In the genomic region with DNA sequence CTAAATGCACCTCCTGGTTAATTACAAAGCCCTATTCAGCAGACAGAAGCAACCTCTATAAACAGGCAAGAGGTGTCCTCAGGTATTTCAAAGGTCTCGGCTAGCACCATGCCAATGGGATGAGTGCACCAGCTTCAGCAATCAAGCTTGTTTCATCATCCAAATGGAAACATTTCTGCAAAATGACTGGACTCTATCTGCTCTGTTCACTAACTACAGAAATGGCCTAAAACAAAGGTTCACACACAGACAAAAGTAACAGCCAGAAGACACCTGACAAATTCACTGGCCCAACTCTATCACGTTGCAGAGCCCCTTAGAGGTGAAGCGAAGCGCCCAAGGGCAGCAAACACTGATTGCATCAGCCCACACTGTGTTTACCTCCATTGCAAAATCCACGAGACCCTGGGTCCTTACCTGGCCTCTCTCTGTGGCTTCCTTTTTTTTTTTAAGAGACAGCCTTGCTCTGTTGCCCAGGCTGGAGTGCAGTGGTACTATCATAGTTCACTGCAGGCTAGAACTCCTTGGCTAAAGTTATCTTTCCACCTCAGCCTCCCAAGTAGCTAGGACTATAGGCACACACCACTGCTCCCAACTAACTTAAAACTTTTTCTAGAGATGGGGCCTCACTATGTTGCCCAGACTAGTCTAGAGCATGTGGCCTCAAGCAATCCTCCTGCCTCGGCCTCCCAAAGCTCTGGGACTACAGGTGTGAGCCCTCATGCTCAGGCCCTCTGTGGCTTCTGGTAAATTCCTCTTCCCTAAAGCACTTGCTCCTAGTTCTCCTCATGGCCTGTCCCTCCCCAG, we compare ENCODE assay signal across 8 cellular contexts. TPM values are rescaled to one million over a fixed set of nuclear protein-coding genes. Genes with fewer than 3 reads are reported as not detected.
DNase-seq lines count a peak whose midpoint lies in the region; ATAC-seq and TF ChIP-seq lines count a peak whose summit lies in the region.

No MANE protein-coding gene starts in this region.

- peak overlapping the region; percentile 87 to 93 for H3K4me3 Mint-ChIP-seq in activated T-cell treated with anti-CD3 and anti-CD28 coated beads, Interleukin-2, amount 50 U/mL, for 72 hours
- no peak overlapping the region for H3K4me3 Mint-ChIP-seq in activated T-cell treated with anti-CD3 and anti-CD28 coated beads, Interleukin-2, amount 50 U/mL, for 4 hours

- H3K4me1 Mint-ChIP-seq in activated T-cell treated with anti-CD3 and anti-CD28 coated beads, Interleukin-2, amount 50 U/mL, for 72 hours (ENCODE audit: low read depth), result peaks cover 73% of the 10 kb centered on the region
- peaks cover 73% of the 10 kb centered on the region for H3K4me1 Mint-ChIP-seq in activated T-cell treated with anti-CD3 and anti-CD28 coated beads, Interleukin-2, amount 50 U/mL, for 4 hours (ENCODE audit: low read depth)

- 91% methylated on average over 6 of the region's 6 CpGs for WGBS in aorta, 2 donors

- H3K9me3 ChIP-seq in subcutaneous abdominal adipose tissue (ENCODE audit: control insufficient read depth in 5 of 5, low read length in 5 of 5) (no peaks in the 10 kb centered on the region), aorta (ENCODE audit: control insufficient read depth, low read length) (no peaks in the 10 kb centered on the region)

- peak overlapping the region in 2 of 5 donors; percentile 15 to 60 for H3K9ac ChIP-seq in subcutaneous abdominal adipose tissue (ENCODE audit: low read length in 5 of 5)

- no peak for TF ChIP-seq CTCF in RWPE1 (conservative IDR thresholded peaks at IDR 0.05; ENCODE audit: low read depth)

- intact Hi-C loops in aorta (cut with DNase I), result no loop called here

- peaks cover 28 to 66% (median 59%) of the 10 kb centered on the region in 5 donors for H3K4me1 ChIP-seq in subcutaneous abdominal adipose tissue (ENCODE audit: control insufficient read depth in 5 of 5, insufficient read depth in 5 of 5, low read length in 5 of 5)
- H3K4me1 ChIP-seq in aorta (ENCODE audit: control insufficient read depth in 1 of 2, insufficient read depth in 2 of 2, low read length in 2 of 2), result peaks cover 0 to 11% of the 10 kb centered on the region in 2 donors

- H3K27ac ChIP-seq in RWPE1, result peak overlapping the region; percentile 65
- H3K27ac ChIP-seq in epithelial cell of prostate, result peak overlapping the region; percentile 94
- peak overlapping the region; percentile 97 for H3K27ac ChIP-seq in subcutaneous abdominal adipose tissue (ENCODE audit: low read depth, low read length)
- no peak overlapping the region for H3K27ac ChIP-seq in aorta (ENCODE audit: low read depth in 1 of 2, low read length in 2 of 2)

- H3K36me3 Mint-ChIP-seq in activated T-cell treated with anti-CD3 and anti-CD28 coated beads, Interleukin-2, amount 50 U/mL, for 72 hours (ENCODE audit: insufficient read depth in 2 of 2), result no peaks in the 10 kb centered on the region
- no peaks in the 10 kb centered on the region for H3K36me3 Mint-ChIP-seq in activated T-cell treated with anti-CD3 and anti-CD28 coated beads, Interleukin-2, amount 50 U/mL, for 4 hours (ENCODE audit: insufficient read depth)

- no peaks in the 10 kb centered on the region for H3K9me3 Mint-ChIP-seq in activated T-cell treated with anti-CD3 and anti-CD28 coated beads, Interleukin-2, amount 50 U/mL, for 72 hours
- H3K9me3 Mint-ChIP-seq in activated T-cell treated with anti-CD3 and anti-CD28 coated beads, Interleukin-2, amount 50 U/mL, for 4 hours, result no peaks in the 10 kb centered on the region

- no peaks in the 10 kb centered on the region for H3K27me3 Mint-ChIP-seq in activated T-cell treated with anti-CD3 and anti-CD28 coated beads, Interleukin-2, amount 50 U/mL, for 72 hours (ENCODE audit: low read depth)
- H3K27me3 Mint-ChIP-seq in activated T-cell treated with anti-CD3 and anti-CD28 coated beads, Interleukin-2, amount 50 U/mL, for 4 hours (ENCODE audit: low read depth), result no peaks in the 10 kb centered on the region

- H3K27me3 ChIP-seq in subcutaneous abdominal adipose tissue (ENCODE audit: control insufficient read depth in 5 of 5, insufficient read depth in 4 of 5, low read length in 5 of 5) (no peaks in the 10 kb centered on the region), aorta (ENCODE audit: control insufficient read depth in 1 of 2, insufficient read depth in 2 of 2, low read length in 1 of 2) (no peaks in the 10 kb centered on the region)

- DNase-seq in activated T-cell treated with anti-CD3 and anti-CD28 coated beads, Interleukin-2, amount 50 U/mL, for 72 hours, result no peak
- no peak for DNase-seq in activated T-cell treated with anti-CD3 and anti-CD28 coated beads, Interleukin-2, amount 50 U/mL, for 4 hours
- no peak for DNase-seq in RWPE1 (ENCODE audit: low spot score)
- peak; percentile 18 for DNase-seq in epithelial cell of prostate (ENCODE audit: low read depth, low spot score)
- no peak for DNase-seq in aorta
- no peak for DNase-seq in NCI-H446 (lab: John Stamatoyannopoulos, UW)
- DNase-seq in D341Med (ENCODE audit: low spot score), result no peak

- peak overlapping the region; percentile 99 for H3K27ac Mint-ChIP-seq in activated T-cell treated with anti-CD3 and anti-CD28 coated beads, Interleukin-2, amount 50 U/mL, for 72 hours

- no peaks in the 10 kb centered on the region for H3K36me3 ChIP-seq in subcutaneous abdominal adipose tissue (ENCODE audit: control insufficient read depth in 5 of 5, insufficient read depth in 5 of 5, low read length in 5 of 5)
- no peaks in the 10 kb centered on the region for H3K36me3 ChIP-seq in aorta (ENCODE audit: control insufficient read depth in 1 of 2, insufficient read depth in 2 of 2, low read length in 1 of 2)

- H3K4me3 ChIP-seq in subcutaneous abdominal adipose tissue (ENCODE audit: low read depth in 1 of 5, low read length in 5 of 5) (peak overlapping the region in 4 of 5 donors; percentile 8 to 54 (median 31)), aorta (ENCODE audit: low read length in 2 of 2) (no peak overlapping the region)

- no peak for ATAC-seq in activated T-cell treated with anti-CD3 and anti-CD28 coated beads, Interleukin-2, amount 50 U/mL, for 72 hours (replicated peaks in 1 of 2)
- ATAC-seq in activated T-cell treated with anti-CD3 and anti-CD28 coated beads, Interleukin-2, amount 50 U/mL, for 4 hours, result no peak
- no peak for ATAC-seq in aorta (ENCODE audit: low FRiP score)

- CTCF ChIA-PET in RWPE1 (lab: Yijun Ruan, JAX), result interaction anchor here (1.3 kb wide), 1 partner anchor 82 kb away, joined by 5 read pairs; no protein-coding TSS in a partner anchor

- POLR2A ChIA-PET in RWPE1 (lab: Yijun Ruan, JAX; ENCODE audit: low non-redundant PET), result no interaction called here

RNA-seq across cellular contexts. Expression of a gene that starts 8.5 kb away (rescaled TPM):
- 10 to 100 TPM; 59.9 to 66.2 TPM for total RNA-seq in activated T-cell treated with anti-CD3 and anti-CD28 coated beads, Interleukin-2, amount 50 U/mL, for 72 hours
- total RNA-seq in activated T-cell treated with anti-CD3 and anti-CD28 coated beads, Interleukin-2, amount 50 U/mL, for 4 hours, result 10 to 100 TPM; 11.5 to 15.0 (median 12.9) TPM
- 10 to 100 TPM; 39.1 to 61.5 TPM for total RNA-seq in aorta
- polyA plus RNA-seq in aorta, result 1 to 10 TPM; 3.0 to 6.9 TPM

RNA-seq across cellular contexts. Expression of a gene that starts 9.9 kb away (rescaled TPM):
- 10 to 100 TPM; 23.1 to 26.3 TPM for total RNA-seq in activated T-cell treated with anti-CD3 and anti-CD28 coated beads, Interleukin-2, amount 50 U/mL, for 72 hours
- 10 to 100 TPM; 37.3 to 45.1 (median 40.7) TPM for total RNA-seq in activated T-cell treated with anti-CD3 and anti-CD28 coated beads, Interleukin-2, amount 50 U/mL, for 4 hours
- 10 to 100 TPM; 20.1 to 22.4 TPM for total RNA-seq in aorta
- 10 to 100 TPM; 41.9 to 54.2 TPM for polyA plus RNA-seq in aorta

Comparison
In these comparisons a context has a peak if more than half of its experiments do, and no peak if none do; other contexts are left out.
1. H3K27ac ChIP-seq: peak in RWPE1 (single experiment), epithelial cell of prostate (single experiment) and subcutaneous abdominal adipose tissue (single experiment); none in aorta (0 of 2).
2. H3K4me3 ChIP-seq: peak in subcutaneous abdominal adipose tissue (4 of 5); none in aorta (0 of 2).